ENCODE assay signal across 24 cellular contexts in genomic region chr1:92575123-92575522, GRCh38.
DNase-seq lines count a peak whose midpoint lies in the region; ATAC-seq, FAIRE-seq and TF ChIP-seq lines count a peak whose summit lies in the region.
"Had no signal": no experiment of that assay in that cellular context is flagged by ENCODE, and none has a peak within 500 bp of the region (broad histone marks: within the 10 kb centered on the region; RNA-seq: fewer than 3 reads in every experiment).

No MANE protein-coding gene starts in this region.

- TF ChIP-seq POLR2A in right lobe of liver (IDR thresholded peaks at IDR 0.05) (no peak), GM12892 (IDR thresholded peaks at IDR 0.05; ENCODE audit: low read depth, low read length) (no peak)

- CTCF ChIA-PET in activated CD4-positive, alpha-beta T cell treated with anti-CD3 and anti-CD28 coated beads, Interleukin-2, amount 10 ng/mL, durations not matched to agents 7 days and 5 days (lab: Charles Lee): interaction anchor here (1.1 kb wide), 1 partner anchor 11 kb away, joined by 4 read pairs; no protein-coding TSS in a partner anchor

- H3K9me3 Mint-ChIP-seq in activated CD4-positive, alpha-beta T cell treated with anti-CD3 and anti-CD28 coated beads, Interleukin-2, amount 10 ng/mL, durations not matched to agents 7 days and 5 days: peaks cover 4% of the 10 kb centered on the region
- no peaks in the 10 kb centered on the region for H3K9me3 Mint-ChIP-seq in natural killer cell treated with Interleukin-12 subunit alpha and Interleukin-12 subunit beta and Interleukin-15 and Interleukin-18, amount 100 ng/mL, for 72 hours
- H3K9me3 Mint-ChIP-seq in natural killer cell: no peaks in the 10 kb centered on the region
- H3K9me3 Mint-ChIP-seq in activated T-helper 17 cell treated with anti-CD3 and anti-CD28 coated beads, Interleukin-2, amount 50 U/mL, for 72 hours: no peaks in the 10 kb centered on the region
- H3K9me3 Mint-ChIP-seq in stimulated activated naive CD8-positive, alpha-beta T cell treated with anti-CD3 and anti-CD28 coated beads, Interleukin-15, amount 100 ng/mL, for 72 hours: no peaks in the 10 kb centered on the region
- H3K9me3 Mint-ChIP-seq: CD8-positive, alpha-beta memory T cell had no signal

- peaks cover 3% of the 10 kb centered on the region for H3K36me3 Mint-ChIP-seq in activated CD4-positive, alpha-beta T cell treated with anti-CD3 and anti-CD28 coated beads, Interleukin-2, amount 10 ng/mL, durations not matched to agents 7 days and 5 days (ENCODE audit: low read depth)
- no peaks in the 10 kb centered on the region for H3K36me3 Mint-ChIP-seq in natural killer cell treated with Interleukin-12 subunit alpha and Interleukin-12 subunit beta and Interleukin-15 and Interleukin-18, amount 100 ng/mL, for 72 hours
- H3K36me3 Mint-ChIP-seq in natural killer cell: no peaks in the 10 kb centered on the region
- peaks cover 67% of the 10 kb centered on the region for H3K36me3 Mint-ChIP-seq in activated T-helper 17 cell treated with anti-CD3 and anti-CD28 coated beads, Interleukin-2, amount 50 U/mL, for 72 hours (ENCODE audit: low read depth)

- no peak for DNase-seq in activated CD4-positive, alpha-beta T cell treated with anti-CD3 and anti-CD28 coated beads, Interleukin-2, amount 10 ng/mL, durations not matched to agents 7 days and 5 days
- no peak for DNase-seq in activated CD4-positive, alpha-beta T cell treated with anti-CD3 and anti-CD28 coated beads for 1 hour
- DNase-seq in natural killer cell treated with Interleukin-12 subunit alpha and Interleukin-12 subunit beta and Interleukin-15 and Interleukin-18, amount 100 ng/mL, for 72 hours (ENCODE audit: low spot score): no peak
- DNase-seq in natural killer cell (no peak), right lobe of liver (no peak), GM12892 (ENCODE audit: insufficient read length) (no peak)
- DNase-seq in stimulated activated naive CD8-positive, alpha-beta T cell treated with anti-CD3 and anti-CD28 coated beads, Interleukin-15, amount 100 ng/mL, for 72 hours: no peak
- DNase-seq: C1 segment of cervical spinal cord; CD8-positive, alpha-beta memory T cell; DMS53; EL; GM23248; IMR-90; Karpas-422; NCI-H1417 treated with DMSO at 0.1 percent for 48 hours; NCI-H187 treated with DMSO at 0.1 percent for 48 hours; NCI-H2227 treated with DMSO at 0.1 percent for 48 hours; NCI-H510A treated with DMSO at 0.1 percent for 48 hours; NCI-H774 had no signal

- peak overlapping the region; percentile 49 for H3K4me3 Mint-ChIP-seq in activated CD4-positive, alpha-beta T cell treated with anti-CD3 and anti-CD28 coated beads, Interleukin-2, amount 10 ng/mL, durations not matched to agents 7 days and 5 days
- peak overlapping the region; percentile 62 for H3K4me3 Mint-ChIP-seq in natural killer cell treated with Interleukin-12 subunit alpha and Interleukin-12 subunit beta and Interleukin-15 and Interleukin-18, amount 100 ng/mL, for 72 hours
- H3K4me3 Mint-ChIP-seq in natural killer cell: no peak overlapping the region
- peak overlapping the region; percentile 97 for H3K4me3 Mint-ChIP-seq in activated T-helper 17 cell treated with anti-CD3 and anti-CD28 coated beads, Interleukin-2, amount 50 U/mL, for 72 hours
- peak overlapping the region; percentile 79 to 92 for H3K4me3 Mint-ChIP-seq in stimulated activated naive CD8-positive, alpha-beta T cell treated with anti-CD3 and anti-CD28 coated beads, Interleukin-15, amount 100 ng/mL, for 72 hours

- no peak overlapping the region for H3K4me3 ChIP-seq in right lobe of liver
- H3K4me3 ChIP-seq: GM12878, GM23248, HAP-1 had no signal

- intact Hi-C loops in natural killer cell (cut with micrococcal nuclease): no loop called here
- intact Hi-C loops in right lobe of liver (cut with DNase I): no loop called here

- 74% methylated on average over 3 of the region's 3 CpGs for WGBS in right lobe of liver (ENCODE audit: insufficient coverage, low coverage, low lambda C conversion rate, missing lambda C conversion rate)

- no peaks in the 10 kb centered on the region for H3K4me1 ChIP-seq in right lobe of liver
- H3K4me1 ChIP-seq: HAP-1 had no signal

- H3K27me3 ChIP-seq in right lobe of liver: no peaks in the 10 kb centered on the region

- H3K4me1 Mint-ChIP-seq in activated CD4-positive, alpha-beta T cell treated with anti-CD3 and anti-CD28 coated beads, Interleukin-2, amount 10 ng/mL, durations not matched to agents 7 days and 5 days: peaks cover 79% of the 10 kb centered on the region
- peaks cover 16 to 22% of the 10 kb centered on the region in 2 donors for H3K4me1 Mint-ChIP-seq in natural killer cell treated with Interleukin-12 subunit alpha and Interleukin-12 subunit beta and Interleukin-15 and Interleukin-18, amount 100 ng/mL, for 72 hours (ENCODE audit: low read depth in 2 of 2)
- no peaks in the 10 kb centered on the region for H3K4me1 Mint-ChIP-seq in natural killer cell
- peaks cover 30% of the 10 kb centered on the region for H3K4me1 Mint-ChIP-seq in activated T-helper 17 cell treated with anti-CD3 and anti-CD28 coated beads, Interleukin-2, amount 50 U/mL, for 72 hours
- peaks cover 60% of the 10 kb centered on the region for H3K4me1 Mint-ChIP-seq in stimulated activated naive CD8-positive, alpha-beta T cell treated with anti-CD3 and anti-CD28 coated beads, Interleukin-15, amount 100 ng/mL, for 72 hours

- no peaks in the 10 kb centered on the region for H3K9me3 ChIP-seq in right lobe of liver
- H3K9me3 ChIP-seq: HAP-1 had no signal

- no peak overlapping the region for H3K27ac ChIP-seq in right lobe of liver
- H3K27ac ChIP-seq: GM23248, HL-60 had no signal

- ATAC-seq in natural killer cell treated with Interleukin-12 subunit alpha and Interleukin-12 subunit beta and Interleukin-15 and Interleukin-18, amount 100 ng/mL, for 72 hours: no peak
- no peak for ATAC-seq in natural killer cell
- no peak for ATAC-seq in activated T-helper 17 cell treated with anti-CD3 and anti-CD28 coated beads, Interleukin-2, amount 50 U/mL, for 72 hours (replicated peaks)
- ATAC-seq in stimulated activated naive CD8-positive, alpha-beta T cell treated with anti-CD3 and anti-CD28 coated beads, Interleukin-15, amount 100 ng/mL, for 72 hours: peak; percentile 70
- ATAC-seq in right lobe of liver: no peak
- ATAC-seq: GM12878 had no signal

- TF ChIP-seq CTCF in natural killer cell (IDR thresholded peaks at IDR 0.05) (no peak), right lobe of liver (IDR thresholded peaks at IDR 0.05) (no peak)

- FAIRE-seq in GM12892 (lab: Jason Lieb, UNC): no peak
- FAIRE-seq: GM12878, GM19239 had no signal

- H3K36me3 ChIP-seq in right lobe of liver: no peaks in the 10 kb centered on the region
- H3K36me3 ChIP-seq: HAP-1 had no signal

- POLR2A ChIA-PET in activated CD4-positive, alpha-beta T cell treated with anti-CD3 and anti-CD28 coated beads, Interleukin-2, amount 10 ng/mL, durations not matched to agents 7 days and 5 days (lab: Charles Lee): no interaction called here

- H3K27me3 Mint-ChIP-seq in activated CD4-positive, alpha-beta T cell treated with anti-CD3 and anti-CD28 coated beads, Interleukin-2, amount 10 ng/mL, durations not matched to agents 7 days and 5 days: no peaks in the 10 kb centered on the region
- no peaks in the 10 kb centered on the region for H3K27me3 Mint-ChIP-seq in natural killer cell treated with Interleukin-12 subunit alpha and Interleukin-12 subunit beta and Interleukin-15 and Interleukin-18, amount 100 ng/mL, for 72 hours
- no peaks in the 10 kb centered on the region for H3K27me3 Mint-ChIP-seq in natural killer cell (ENCODE audit: low read depth in 2 of 2)
- H3K27me3 Mint-ChIP-seq in activated T-helper 17 cell treated with anti-CD3 and anti-CD28 coated beads, Interleukin-2, amount 50 U/mL, for 72 hours: no peaks in the 10 kb centered on the region
- no peaks in the 10 kb centered on the region for H3K27me3 Mint-ChIP-seq in stimulated activated naive CD8-positive, alpha-beta T cell treated with anti-CD3 and anti-CD28 coated beads, Interleukin-15, amount 100 ng/mL, for 72 hours
- H3K27me3 Mint-ChIP-seq: CD8-positive, alpha-beta memory T cell had no signal

- H3K27ac Mint-ChIP-seq in activated CD4-positive, alpha-beta T cell treated with anti-CD3 and anti-CD28 coated beads, Interleukin-2, amount 10 ng/mL, durations not matched to agents 7 days and 5 days: peak overlapping the region; percentile 69
- peak overlapping the region; percentile 38 to 45 for H3K27ac Mint-ChIP-seq in natural killer cell treated with Interleukin-12 subunit alpha and Interleukin-12 subunit beta and Interleukin-15 and Interleukin-18, amount 100 ng/mL, for 72 hours
- H3K27ac Mint-ChIP-seq in natural killer cell: no peak overlapping the region
- peak overlapping the region; percentile 73 for H3K27ac Mint-ChIP-seq in activated T-helper 17 cell treated with anti-CD3 and anti-CD28 coated beads, Interleukin-2, amount 50 U/mL, for 72 hours
- H3K27ac Mint-ChIP-seq in stimulated activated naive CD8-positive, alpha-beta T cell treated with anti-CD3 and anti-CD28 coated beads, Interleukin-15, amount 100 ng/mL, for 72 hours: peak overlapping the region; percentile 97 to 98
- H3K27ac Mint-ChIP-seq: CD8-positive, alpha-beta memory T cell had no signal

Comparison
In these comparisons a context has a peak if more than half of its experiments do, and no peak if none do; other contexts are left out.
1. H3K27ac Mint-ChIP-seq: peak in activated CD4-positive, alpha-beta T cell treated with anti-CD3 and anti-CD28 coated beads, Interleukin-2, amount 10 ng/mL, durations not matched to agents 7 days and 5 days (single experiment), natural killer cell treated with Interleukin-12 subunit alpha and Interleukin-12 subunit beta and Interleukin-15 and Interleukin-18, amount 100 ng/mL, for 72 hours (2 of 2), activated T-helper 17 cell treated with anti-CD3 and anti-CD28 coated beads, Interleukin-2, amount 50 U/mL, for 72 hours (single experiment) and stimulated activated naive CD8-positive, alpha-beta T cell treated with anti-CD3 and anti-CD28 coated beads, Interleukin-15, amount 100 ng/mL, for 72 hours (2 of 2); none in natural killer cell (0 of 2).